ENCODE assay signal across 1 cellular context in the genomic region with DNA sequence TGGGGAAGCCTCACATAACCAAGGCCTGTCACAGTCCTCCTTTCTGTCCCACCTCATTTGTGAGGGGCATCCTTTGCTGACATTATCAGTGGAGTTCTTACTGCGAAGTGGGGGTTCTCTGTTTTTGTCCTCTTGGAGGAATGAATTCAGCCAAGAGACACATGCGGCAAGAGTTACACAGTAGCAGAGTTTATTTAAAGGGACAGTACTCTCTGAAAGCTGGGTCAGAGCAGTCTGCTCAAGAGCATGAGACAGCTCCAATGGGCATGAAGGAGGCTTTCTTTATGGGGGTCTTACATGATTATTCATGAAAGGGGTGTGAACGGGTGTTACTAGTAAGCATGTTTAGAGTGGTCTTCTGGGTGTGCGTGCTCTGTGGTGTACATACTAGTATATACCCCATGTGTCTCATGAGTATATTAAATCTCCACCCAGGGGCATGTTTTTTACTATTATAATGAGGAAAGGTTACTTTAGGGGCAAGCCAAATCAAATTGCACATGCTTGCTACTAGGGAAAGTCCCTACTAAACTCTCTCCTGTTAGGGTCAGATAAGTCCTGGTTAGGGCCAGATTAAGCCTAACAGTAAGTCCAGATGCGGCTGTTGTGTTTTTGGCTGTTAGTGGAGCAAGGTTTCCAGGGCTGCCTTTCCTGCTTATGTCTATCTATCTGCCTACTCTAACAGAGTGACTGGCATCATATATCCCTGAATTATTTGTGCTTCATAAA.
A peak's percentile ranks its signal among the peaks of the same experiment; 100 is the strongest.
TF ChIP-seq lines count a peak whose summit lies in the region.

No MANE protein-coding gene starts in this region.

TF ChIP-seq in K562, 482 proteins besides CTCF, POLR2A, EP300 and RAD21 (continued from another document):
- TF ChIP-seq, protein P1, sequence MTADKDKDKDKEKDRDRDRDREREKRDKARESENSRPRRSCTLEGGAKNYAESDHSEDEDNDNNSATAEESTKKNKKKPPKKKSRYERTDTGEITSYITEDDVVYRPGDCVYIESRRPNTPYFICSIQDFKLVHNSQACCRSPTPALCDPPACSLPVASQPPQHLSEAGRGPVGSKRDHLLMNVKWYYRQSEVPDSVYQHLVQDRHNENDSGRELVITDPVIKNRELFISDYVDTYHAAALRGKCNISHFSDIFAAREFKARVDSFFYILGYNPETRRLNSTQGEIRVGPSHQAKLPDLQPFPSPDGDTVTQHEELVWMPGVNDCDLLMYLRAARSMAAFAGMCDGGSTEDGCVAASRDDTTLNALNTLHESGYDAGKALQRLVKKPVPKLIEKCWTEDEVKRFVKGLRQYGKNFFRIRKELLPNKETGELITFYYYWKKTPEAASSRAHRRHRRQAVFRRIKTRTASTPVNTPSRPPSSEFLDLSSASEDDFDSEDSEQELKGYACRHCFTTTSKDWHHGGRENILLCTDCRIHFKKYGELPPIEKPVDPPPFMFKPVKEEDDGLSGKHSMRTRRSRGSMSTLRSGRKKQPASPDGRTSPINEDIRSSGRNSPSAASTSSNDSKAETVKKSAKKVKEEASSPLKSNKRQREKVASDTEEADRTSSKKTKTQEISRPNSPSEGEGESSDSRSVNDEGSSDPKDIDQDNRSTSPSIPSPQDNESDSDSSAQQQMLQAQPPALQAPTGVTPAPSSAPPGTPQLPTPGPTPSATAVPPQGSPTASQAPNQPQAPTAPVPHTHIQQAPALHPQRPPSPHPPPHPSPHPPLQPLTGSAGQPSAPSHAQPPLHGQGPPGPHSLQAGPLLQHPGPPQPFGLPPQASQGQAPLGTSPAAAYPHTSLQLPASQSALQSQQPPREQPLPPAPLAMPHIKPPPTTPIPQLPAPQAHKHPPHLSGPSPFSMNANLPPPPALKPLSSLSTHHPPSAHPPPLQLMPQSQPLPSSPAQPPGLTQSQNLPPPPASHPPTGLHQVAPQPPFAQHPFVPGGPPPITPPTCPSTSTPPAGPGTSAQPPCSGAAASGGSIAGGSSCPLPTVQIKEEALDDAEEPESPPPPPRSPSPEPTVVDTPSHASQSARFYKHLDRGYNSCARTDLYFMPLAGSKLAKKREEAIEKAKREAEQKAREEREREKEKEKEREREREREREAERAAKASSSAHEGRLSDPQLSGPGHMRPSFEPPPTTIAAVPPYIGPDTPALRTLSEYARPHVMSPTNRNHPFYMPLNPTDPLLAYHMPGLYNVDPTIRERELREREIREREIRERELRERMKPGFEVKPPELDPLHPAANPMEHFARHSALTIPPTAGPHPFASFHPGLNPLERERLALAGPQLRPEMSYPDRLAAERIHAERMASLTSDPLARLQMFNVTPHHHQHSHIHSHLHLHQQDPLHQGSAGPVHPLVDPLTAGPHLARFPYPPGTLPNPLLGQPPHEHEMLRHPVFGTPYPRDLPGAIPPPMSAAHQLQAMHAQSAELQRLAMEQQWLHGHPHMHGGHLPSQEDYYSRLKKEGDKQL (CRISPR knock-in tag; IDR thresholded peaks at IDR 0.05; ENCODE audit: borderline replicate concordance): no peak
- TF ChIP-seq YBX1 (IDR thresholded peaks at IDR 0.05): no peak
- TF ChIP-seq FOXK1 (CRISPR knock-in tag; IDR thresholded peaks at IDR 0.05; ENCODE audit: borderline replicate concordance): no peak
- no peak for TF ChIP-seq NR4A1 (CRISPR knock-in tag; IDR thresholded peaks at IDR 0.05)
- no peak; the same call in 1 of the 2 replicates for TF ChIP-seq NR4A1 (tag; IDR thresholded peaks at IDR 0.05)
- no peak for TF ChIP-seq ETS2 (tag; IDR thresholded peaks at IDR 0.05; ENCODE audit: borderline replicate concordance, poor library complexity, severe bottlenecking)
- TF ChIP-seq, protein P2, sequence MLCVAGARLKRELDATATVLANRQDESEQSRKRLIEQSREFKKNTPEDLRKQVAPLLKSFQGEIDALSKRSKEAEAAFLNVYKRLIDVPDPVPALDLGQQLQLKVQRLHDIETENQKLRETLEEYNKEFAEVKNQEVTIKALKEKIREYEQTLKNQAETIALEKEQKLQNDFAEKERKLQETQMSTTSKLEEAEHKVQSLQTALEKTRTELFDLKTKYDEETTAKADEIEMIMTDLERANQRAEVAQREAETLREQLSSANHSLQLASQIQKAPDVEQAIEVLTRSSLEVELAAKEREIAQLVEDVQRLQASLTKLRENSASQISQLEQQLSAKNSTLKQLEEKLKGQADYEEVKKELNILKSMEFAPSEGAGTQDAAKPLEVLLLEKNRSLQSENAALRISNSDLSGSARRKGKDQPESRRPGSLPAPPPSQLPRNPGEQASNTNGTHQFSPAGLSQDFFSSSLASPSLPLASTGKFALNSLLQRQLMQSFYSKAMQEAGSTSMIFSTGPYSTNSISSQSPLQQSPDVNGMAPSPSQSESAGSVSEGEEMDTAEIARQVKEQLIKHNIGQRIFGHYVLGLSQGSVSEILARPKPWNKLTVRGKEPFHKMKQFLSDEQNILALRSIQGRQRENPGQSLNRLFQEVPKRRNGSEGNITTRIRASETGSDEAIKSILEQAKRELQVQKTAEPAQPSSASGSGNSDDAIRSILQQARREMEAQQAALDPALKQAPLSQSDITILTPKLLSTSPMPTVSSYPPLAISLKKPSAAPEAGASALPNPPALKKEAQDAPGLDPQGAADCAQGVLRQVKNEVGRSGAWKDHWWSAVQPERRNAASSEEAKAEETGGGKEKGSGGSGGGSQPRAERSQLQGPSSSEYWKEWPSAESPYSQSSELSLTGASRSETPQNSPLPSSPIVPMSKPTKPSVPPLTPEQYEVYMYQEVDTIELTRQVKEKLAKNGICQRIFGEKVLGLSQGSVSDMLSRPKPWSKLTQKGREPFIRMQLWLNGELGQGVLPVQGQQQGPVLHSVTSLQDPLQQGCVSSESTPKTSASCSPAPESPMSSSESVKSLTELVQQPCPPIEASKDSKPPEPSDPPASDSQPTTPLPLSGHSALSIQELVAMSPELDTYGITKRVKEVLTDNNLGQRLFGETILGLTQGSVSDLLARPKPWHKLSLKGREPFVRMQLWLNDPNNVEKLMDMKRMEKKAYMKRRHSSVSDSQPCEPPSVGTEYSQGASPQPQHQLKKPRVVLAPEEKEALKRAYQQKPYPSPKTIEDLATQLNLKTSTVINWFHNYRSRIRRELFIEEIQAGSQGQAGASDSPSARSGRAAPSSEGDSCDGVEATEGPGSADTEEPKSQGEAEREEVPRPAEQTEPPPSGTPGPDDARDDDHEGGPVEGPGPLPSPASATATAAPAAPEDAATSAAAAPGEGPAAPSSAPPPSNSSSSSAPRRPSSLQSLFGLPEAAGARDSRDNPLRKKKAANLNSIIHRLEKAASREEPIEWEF (CRISPR knock-in tag; IDR thresholded peaks at IDR 0.05): no peak
- TF ChIP-seq MCM3 (IDR thresholded peaks at IDR 0.05): no peak
- peak; percentile 91 for TF ChIP-seq SOX6 (IDR thresholded peaks at IDR 0.05)
- TF ChIP-seq, protein P3, sequence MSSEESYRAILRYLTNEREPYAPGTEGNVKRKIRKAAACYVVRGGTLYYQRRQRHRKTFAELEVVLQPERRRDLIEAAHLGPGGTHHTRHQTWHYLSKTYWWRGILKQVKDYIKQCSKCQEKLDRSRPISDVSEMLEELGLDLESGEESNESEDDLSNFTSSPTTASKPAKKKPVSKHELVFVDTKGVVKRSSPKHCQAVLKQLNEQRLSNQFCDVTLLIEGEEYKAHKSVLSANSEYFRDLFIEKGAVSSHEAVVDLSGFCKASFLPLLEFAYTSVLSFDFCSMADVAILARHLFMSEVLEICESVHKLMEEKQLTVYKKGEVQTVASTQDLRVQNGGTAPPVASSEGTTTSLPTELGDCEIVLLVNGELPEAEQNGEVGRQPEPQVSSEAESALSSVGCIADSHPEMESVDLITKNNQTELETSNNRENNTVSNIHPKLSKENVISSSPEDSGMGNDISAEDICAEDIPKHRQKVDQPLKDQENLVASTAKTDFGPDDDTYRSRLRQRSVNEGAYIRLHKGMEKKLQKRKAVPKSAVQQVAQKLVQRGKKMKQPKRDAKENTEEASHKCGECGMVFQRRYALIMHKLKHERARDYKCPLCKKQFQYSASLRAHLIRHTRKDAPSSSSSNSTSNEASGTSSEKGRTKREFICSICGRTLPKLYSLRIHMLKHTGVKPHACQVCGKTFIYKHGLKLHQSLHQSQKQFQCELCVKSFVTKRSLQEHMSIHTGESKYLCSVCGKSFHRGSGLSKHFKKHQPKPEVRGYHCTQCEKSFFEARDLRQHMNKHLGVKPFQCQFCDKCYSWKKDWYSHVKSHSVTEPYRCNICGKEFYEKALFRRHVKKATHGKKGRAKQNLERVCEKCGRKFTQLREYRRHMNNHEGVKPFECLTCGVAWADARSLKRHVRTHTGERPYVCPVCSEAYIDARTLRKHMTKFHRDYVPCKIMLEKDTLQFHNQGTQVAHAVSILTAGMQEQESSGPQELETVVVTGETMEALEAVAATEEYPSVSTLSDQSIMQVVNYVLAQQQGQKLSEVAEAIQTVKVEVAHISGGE (CRISPR knock-in tag; IDR thresholded peaks at IDR 0.05): peak in 1 of 3 experiments; percentile 64; a peak in 2 of 6 replicates
- TF ChIP-seq ZNF232 (CRISPR knock-in tag; IDR thresholded peaks at IDR 0.05): no peak
- no peak for TF ChIP-seq PHF20 (IDR thresholded peaks at IDR 0.05; ENCODE audit: partially characterized antibody)
- peak; percentile 84 for TF ChIP-seq SMARCE1 (IDR thresholded peaks at IDR 0.05)
- no peak for TF ChIP-seq OTX1 (CRISPR knock-in tag; IDR thresholded peaks at IDR 0.05)
- no peak for TF ChIP-seq TARDBP (IDR thresholded peaks at IDR 0.05)
- TF ChIP-seq ZNF766 (CRISPR knock-in tag; conservative IDR thresholded peaks at IDR 0.05): 0 out of 2 replicates have a peak, but pooled peaks have one; percentile 54
